ENCODE assay signal across 9 cellular contexts in the genomic region with DNA sequence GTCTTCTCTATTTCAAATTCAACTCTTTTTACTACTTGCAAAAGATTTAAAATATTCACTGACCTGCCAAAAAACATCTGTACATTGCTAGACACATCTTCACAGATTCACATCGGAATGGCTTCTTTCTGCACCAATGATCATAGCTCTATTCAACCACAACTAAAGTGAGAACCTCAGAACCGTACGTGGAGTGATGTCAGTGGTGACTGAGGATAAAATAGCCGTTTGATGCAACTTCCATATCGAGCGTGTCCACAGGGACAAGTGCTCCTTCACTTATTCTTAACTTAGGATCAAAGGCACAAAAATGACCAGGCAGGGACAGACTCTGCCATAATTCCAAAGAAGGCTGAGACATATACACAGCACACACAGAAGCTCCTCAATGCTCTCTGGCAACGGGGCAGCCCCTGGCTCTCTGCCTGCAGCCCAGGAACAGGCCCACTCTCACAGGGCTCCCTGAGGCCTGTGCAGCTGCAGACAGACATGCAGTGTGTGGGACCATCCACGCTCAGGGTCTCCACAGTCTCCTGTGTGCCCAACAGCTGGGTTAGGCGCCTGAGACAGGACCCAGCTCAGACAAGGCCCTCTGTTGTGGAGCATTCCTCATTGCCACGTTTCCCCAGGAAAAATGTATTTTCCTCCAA. TPM values are rescaled to one million over a fixed set of nuclear protein-coding genes. Genes with fewer than 3 reads are reported as not detected.
DNase-seq lines count a peak whose midpoint lies in the region; ATAC-seq and TF ChIP-seq lines count a peak whose summit lies in the region.
"Had no signal": no experiment of that assay in that cellular context is flagged by ENCODE, and none has a peak within 500 bp of the region (broad histone marks: within the 10 kb centered on the region; RNA-seq: fewer than 3 reads in every experiment).

No MANE protein-coding gene starts in this region.

- H3K36me3 Mint-ChIP-seq in CD4-positive, alpha-beta memory T cell: peaks cover 7 to 52% of the 10 kb centered on the region in 2 donors

- peaks cover 99% of the 10 kb centered on the region for H3K4me1 ChIP-seq in CD4-positive, alpha-beta memory T cell (ENCODE audit: insufficient read depth, low read length)
- peaks cover 8% of the 10 kb centered on the region for H3K4me1 ChIP-seq in osteoblast (ENCODE audit: insufficient read depth, low read length)

- H4K20me1 ChIP-seq in osteoblast (ENCODE audit: insufficient read depth, low read length): peaks cover 46% of the 10 kb centered on the region

- H3K27ac Mint-ChIP-seq in CD4-positive, alpha-beta memory T cell: peak overlapping the region; percentile 76 to 95 (median 87)

- peaks cover 99% of the 10 kb centered on the region for H3K79me2 ChIP-seq in osteoblast (ENCODE audit: insufficient read depth, low read length)

- CTCF ChIA-PET in CD4-positive, alpha-beta memory T cell (lab: Charles Lee; ENCODE audit: partially characterized antibody): interaction anchor here (0.6 to 2.0 kb wide), 14 partner anchors 10 to 177 kb away, joined by 3 to 8 read pairs (median 3); no protein-coding TSS in a partner anchor

- ATAC-seq in GM19351 (IDR thresholded peaks at IDR 0.05; ENCODE audit: unreplicated experiment) (peak; percentile 62), HG03565 (IDR thresholded peaks at IDR 0.05; ENCODE audit: unreplicated experiment) (peak; percentile 58), left cardiac atrium (peak; percentile 40 to 43), GM19023 (IDR thresholded peaks at IDR 0.05; ENCODE audit: unreplicated experiment) (no peak)

- no peak overlapping the region for H2AFZ ChIP-seq in osteoblast (ENCODE audit: low read length)

- H3K27me3 Mint-ChIP-seq in CD4-positive, alpha-beta memory T cell: no peaks in the 10 kb centered on the region

- POLR2A ChIA-PET in CD4-positive, alpha-beta memory T cell (lab: Charles Lee; ENCODE audit: partially characterized antibody): interaction anchor here (1.0 to 2.9 kb wide), 8 partner anchors 9 to 91 kb away, joined by 3 to 12 read pairs (median 4); a partner anchor contains a TSS

- H3K4me1 Mint-ChIP-seq in CD4-positive, alpha-beta memory T cell: peaks cover 66 to 82% (median 73%) of the 10 kb centered on the region in 4 donors

- peak overlapping the region; percentile 33 for H3K27ac ChIP-seq in CD4-positive, alpha-beta memory T cell (ENCODE audit: low read depth, low read length)
- no peak overlapping the region for H3K27ac ChIP-seq in osteoblast (ENCODE audit: low read depth, low read length)

- peaks cover 0 to 3% (median 0%) of the 10 kb centered on the region in 8 donors for H3K9me3 Mint-ChIP-seq in CD4-positive, alpha-beta memory T cell

- intact Hi-C loops in CD4-positive, alpha-beta memory T cell (cut with micrococcal nuclease): loop anchor here (1.0 kb wide), 1 partner anchor 8 kb away; no protein-coding TSS in a partner anchor
- intact Hi-C loops in left cardiac atrium (cut with DNase I): no loop called here

- no peak overlapping the region for H3K4me3 ChIP-seq in CD4-positive, alpha-beta memory T cell (ENCODE audit: low read length in 2 of 2)
- no peak overlapping the region for H3K4me3 ChIP-seq in osteoblast (ENCODE audit: insufficient read depth, low read length)

- H3K27me3 ChIP-seq in CD4-positive, alpha-beta memory T cell (ENCODE audit: insufficient read depth, low read length): no peaks in the 10 kb centered on the region
- no peaks in the 10 kb centered on the region for H3K27me3 ChIP-seq in osteoblast (ENCODE audit: insufficient read depth, low read length)

- peak in 3 of 5 donors; percentile 36 to 55 (median 54) for DNase-seq in CD4-positive, alpha-beta memory T cell
- DNase-seq in left cardiac atrium: no peak
- no peak for DNase-seq in NCI-H748 (lab: John Stamatoyannopoulos, UW; ENCODE audit: unreplicated experiment)
- DNase-seq in osteoblast (ENCODE audit: insufficient read length, low spot score, missing footprints): no peak
- DNase-seq in NCI-H128 (lab: John Stamatoyannopoulos, UW; ENCODE audit: unreplicated experiment): no peak
- DNase-seq: activated CD4-positive, alpha-beta T cell treated with anti-CD3 and anti-CD28 coated beads, Interleukin-2, amount 50 U/mL, for 4 hours had no signal

- H3K4me3 Mint-ChIP-seq in CD4-positive, alpha-beta memory T cell: peak overlapping the region in 7 of 8 donors; percentile 59 to 90 (median 73)

- no peaks in the 10 kb centered on the region for H3K36me3 ChIP-seq in CD4-positive, alpha-beta memory T cell (ENCODE audit: insufficient read depth, low read length)
- H3K36me3 ChIP-seq in osteoblast (ENCODE audit: insufficient read depth, low read length): peaks cover 2% of the 10 kb centered on the region

- no peak overlapping the region for H3K4me2 ChIP-seq in osteoblast (ENCODE audit: insufficient read depth, low read length)

- TF ChIP-seq CTCF in osteoblast (IDR thresholded peaks at IDR 0.05; ENCODE audit: extremely low read depth, low read depth, low read length): no peak

- H3K9me3 ChIP-seq in CD4-positive, alpha-beta memory T cell (ENCODE audit: control insufficient read depth in 1 of 2, low read length in 2 of 2): no peaks in the 10 kb centered on the region
- no peaks in the 10 kb centered on the region for H3K9me3 ChIP-seq in osteoblast (ENCODE audit: low read depth, low read length)

RNA-seq across cellular contexts. Expression of a gene that starts 22.8 kb away (rescaled TPM):
- 100 to 1,000 TPM; 664 to 713 TPM for total RNA-seq in CD4-positive, alpha-beta memory T cell
- 100 to 1,000 TPM; 338 to 463 TPM for polyA plus RNA-seq in CD4-positive, alpha-beta memory T cell
- total RNA-seq in left cardiac atrium: 10 to 100 TPM; 60.4 to 75.8 TPM
- 104 and 106 TPM in 2 replicates for total RNA-seq in osteoblast

Comparison
In these comparisons a context has a peak if more than half of its experiments do, and no peak if none do; other contexts are left out.
1. DNase-seq: peak in CD4-positive, alpha-beta memory T cell (3 of 5); none in left cardiac atrium (single experiment), NCI-H748 (single experiment), osteoblast (single experiment) and NCI-H128 (single experiment).